In the genomic region with DNA sequence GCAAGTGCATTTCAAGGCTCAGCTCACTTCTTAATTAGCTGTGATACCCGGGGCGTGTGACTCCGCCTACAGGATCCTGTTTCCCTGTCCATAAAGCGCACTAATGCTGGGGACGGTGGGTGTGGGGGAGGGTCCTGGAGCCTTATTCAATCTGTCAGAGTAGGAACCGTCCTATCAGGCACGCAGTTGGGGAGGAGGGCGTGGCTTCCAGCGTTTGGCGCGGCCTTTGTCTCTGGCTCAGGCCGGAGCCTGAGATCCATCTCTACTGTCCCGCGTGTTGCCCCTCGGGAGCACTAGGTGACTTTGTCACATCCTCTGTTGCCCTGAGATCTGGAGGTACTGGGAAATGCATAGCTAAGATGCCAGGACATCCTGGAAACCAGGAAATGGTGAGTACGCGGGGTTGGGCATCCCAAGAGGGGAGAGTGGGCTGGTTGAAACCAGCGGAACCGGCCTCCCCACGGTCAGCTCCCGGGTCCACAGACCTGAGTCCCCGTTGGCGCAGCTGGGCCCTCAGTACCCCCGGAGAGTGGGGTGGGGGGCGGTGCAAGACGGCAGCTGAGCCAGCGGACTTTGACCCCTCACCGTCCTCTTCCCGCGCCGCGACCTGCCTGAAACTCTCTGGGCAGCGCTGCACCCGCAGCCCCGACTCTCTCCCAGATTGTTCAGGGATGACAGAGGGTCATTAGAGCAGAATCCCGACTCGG, we compare ENCODE assay signal across 1 cellular context.
TF ChIP-seq lines count a peak whose summit lies in the region.

No MANE protein-coding gene starts in this region.

TF ChIP-seq in GM12878, 131 proteins besides CTCF, POLR2A, EP300 and RAD21 (continued from another document and continues in another):
- TF ChIP-seq, protein P1, sequence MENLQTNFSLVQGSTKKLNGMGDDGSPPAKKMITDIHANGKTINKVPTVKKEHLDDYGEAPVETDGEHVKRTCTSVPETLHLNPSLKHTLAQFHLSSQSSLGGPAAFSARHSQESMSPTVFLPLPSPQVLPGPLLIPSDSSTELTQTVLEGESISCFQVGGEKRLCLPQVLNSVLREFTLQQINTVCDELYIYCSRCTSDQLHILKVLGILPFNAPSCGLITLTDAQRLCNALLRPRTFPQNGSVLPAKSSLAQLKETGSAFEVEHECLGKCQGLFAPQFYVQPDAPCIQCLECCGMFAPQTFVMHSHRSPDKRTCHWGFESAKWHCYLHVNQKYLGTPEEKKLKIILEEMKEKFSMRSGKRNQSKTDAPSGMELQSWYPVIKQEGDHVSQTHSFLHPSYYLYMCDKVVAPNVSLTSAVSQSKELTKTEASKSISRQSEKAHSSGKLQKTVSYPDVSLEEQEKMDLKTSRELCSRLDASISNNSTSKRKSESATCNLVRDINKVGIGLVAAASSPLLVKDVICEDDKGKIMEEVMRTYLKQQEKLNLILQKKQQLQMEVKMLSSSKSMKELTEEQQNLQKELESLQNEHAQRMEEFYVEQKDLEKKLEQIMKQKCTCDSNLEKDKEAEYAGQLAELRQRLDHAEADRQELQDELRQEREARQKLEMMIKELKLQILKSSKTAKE (IDR thresholded peaks at IDR 0.05; ENCODE audit: low read depth, poor library complexity, severe bottlenecking): no peak
- TF ChIP-seq, protein P2, sequence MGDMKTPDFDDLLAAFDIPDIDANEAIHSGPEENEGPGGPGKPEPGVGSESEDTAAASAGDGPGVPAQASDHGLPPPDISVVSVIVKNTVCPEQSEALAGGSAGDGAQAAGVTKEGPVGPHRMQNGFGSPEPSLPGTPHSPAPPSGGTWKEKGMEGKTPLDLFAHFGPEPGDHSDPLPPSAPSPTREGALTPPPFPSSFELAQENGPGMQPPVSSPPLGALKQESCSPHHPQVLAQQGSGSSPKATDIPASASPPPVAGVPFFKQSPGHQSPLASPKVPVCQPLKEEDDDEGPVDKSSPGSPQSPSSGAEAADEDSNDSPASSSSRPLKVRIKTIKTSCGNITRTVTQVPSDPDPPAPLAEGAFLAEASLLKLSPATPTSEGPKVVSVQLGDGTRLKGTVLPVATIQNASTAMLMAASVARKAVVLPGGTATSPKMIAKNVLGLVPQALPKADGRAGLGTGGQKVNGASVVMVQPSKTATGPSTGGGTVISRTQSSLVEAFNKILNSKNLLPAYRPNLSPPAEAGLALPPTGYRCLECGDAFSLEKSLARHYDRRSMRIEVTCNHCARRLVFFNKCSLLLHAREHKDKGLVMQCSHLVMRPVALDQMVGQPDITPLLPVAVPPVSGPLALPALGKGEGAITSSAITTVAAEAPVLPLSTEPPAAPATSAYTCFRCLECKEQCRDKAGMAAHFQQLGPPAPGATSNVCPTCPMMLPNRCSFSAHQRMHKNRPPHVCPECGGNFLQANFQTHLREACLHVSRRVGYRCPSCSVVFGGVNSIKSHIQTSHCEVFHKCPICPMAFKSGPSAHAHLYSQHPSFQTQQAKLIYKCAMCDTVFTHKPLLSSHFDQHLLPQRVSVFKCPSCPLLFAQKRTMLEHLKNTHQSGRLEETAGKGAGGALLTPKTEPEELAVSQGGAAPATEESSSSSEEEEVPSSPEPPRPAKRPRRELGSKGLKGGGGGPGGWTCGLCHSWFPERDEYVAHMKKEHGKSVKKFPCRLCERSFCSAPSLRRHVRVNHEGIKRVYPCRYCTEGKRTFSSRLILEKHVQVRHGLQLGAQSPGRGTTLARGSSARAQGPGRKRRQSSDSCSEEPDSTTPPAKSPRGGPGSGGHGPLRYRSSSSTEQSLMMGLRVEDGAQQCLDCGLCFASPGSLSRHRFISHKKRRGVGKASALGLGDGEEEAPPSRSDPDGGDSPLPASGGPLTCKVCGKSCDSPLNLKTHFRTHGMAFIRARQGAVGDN (IDR thresholded peaks at IDR 0.05): no peak
- TF ChIP-seq, protein P3, sequence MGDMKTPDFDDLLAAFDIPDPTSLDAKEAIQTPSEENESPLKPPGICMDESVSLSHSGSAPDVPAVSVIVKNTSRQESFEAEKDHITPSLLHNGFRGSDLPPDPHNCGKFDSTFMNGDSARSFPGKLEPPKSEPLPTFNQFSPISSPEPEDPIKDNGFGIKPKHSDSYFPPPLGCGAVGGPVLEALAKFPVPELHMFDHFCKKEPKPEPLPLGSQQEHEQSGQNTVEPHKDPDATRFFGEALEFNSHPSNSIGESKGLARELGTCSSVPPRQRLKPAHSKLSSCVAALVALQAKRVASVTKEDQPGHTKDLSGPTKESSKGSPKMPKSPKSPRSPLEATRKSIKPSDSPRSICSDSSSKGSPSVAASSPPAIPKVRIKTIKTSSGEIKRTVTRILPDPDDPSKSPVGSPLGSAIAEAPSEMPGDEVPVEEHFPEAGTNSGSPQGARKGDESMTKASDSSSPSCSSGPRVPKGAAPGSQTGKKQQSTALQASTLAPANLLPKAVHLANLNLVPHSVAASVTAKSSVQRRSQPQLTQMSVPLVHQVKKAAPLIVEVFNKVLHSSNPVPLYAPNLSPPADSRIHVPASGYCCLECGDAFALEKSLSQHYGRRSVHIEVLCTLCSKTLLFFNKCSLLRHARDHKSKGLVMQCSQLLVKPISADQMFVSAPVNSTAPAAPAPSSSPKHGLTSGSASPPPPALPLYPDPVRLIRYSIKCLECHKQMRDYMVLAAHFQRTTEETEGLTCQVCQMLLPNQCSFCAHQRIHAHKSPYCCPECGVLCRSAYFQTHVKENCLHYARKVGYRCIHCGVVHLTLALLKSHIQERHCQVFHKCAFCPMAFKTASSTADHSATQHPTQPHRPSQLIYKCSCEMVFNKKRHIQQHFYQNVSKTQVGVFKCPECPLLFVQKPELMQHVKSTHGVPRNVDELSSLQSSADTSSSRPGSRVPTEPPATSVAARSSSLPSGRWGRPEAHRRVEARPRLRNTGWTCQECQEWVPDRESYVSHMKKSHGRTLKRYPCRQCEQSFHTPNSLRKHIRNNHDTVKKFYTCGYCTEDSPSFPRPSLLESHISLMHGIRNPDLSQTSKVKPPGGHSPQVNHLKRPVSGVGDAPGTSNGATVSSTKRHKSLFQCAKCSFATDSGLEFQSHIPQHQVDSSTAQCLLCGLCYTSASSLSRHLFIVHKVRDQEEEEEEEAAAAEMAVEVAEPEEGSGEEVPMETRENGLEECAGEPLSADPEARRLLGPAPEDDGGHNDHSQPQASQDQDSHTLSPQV (IDR thresholded peaks at IDR 0.05): no peak
- TF ChIP-seq ZNF274 (IDR thresholded peaks at IDR 0.05; ENCODE audit: insufficient read depth, insufficient read length): no peak
- TF ChIP-seq, protein P4, sequence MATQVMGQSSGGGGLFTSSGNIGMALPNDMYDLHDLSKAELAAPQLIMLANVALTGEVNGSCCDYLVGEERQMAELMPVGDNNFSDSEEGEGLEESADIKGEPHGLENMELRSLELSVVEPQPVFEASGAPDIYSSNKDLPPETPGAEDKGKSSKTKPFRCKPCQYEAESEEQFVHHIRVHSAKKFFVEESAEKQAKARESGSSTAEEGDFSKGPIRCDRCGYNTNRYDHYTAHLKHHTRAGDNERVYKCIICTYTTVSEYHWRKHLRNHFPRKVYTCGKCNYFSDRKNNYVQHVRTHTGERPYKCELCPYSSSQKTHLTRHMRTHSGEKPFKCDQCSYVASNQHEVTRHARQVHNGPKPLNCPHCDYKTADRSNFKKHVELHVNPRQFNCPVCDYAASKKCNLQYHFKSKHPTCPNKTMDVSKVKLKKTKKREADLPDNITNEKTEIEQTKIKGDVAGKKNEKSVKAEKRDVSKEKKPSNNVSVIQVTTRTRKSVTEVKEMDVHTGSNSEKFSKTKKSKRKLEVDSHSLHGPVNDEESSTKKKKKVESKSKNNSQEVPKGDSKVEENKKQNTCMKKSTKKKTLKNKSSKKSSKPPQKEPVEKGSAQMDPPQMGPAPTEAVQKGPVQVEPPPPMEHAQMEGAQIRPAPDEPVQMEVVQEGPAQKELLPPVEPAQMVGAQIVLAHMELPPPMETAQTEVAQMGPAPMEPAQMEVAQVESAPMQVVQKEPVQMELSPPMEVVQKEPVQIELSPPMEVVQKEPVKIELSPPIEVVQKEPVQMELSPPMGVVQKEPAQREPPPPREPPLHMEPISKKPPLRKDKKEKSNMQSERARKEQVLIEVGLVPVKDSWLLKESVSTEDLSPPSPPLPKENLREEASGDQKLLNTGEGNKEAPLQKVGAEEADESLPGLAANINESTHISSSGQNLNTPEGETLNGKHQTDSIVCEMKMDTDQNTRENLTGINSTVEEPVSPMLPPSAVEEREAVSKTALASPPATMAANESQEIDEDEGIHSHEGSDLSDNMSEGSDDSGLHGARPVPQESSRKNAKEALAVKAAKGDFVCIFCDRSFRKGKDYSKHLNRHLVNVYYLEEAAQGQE (IDR thresholded peaks at IDR 0.05; ENCODE audit: low read depth, low read length): no peak
- TF ChIP-seq SREBF2 (IDR thresholded peaks at IDR 0.05; ENCODE audit: low read length): no peak
- no peak for TF ChIP-seq TCF12 (IDR thresholded peaks at IDR 0.05; ENCODE audit: low read depth, low read length)
- 0 out of 2 replicates have a peak, but pooled peaks have one; percentile 35 for TF ChIP-seq RB1 (IDR thresholded peaks at IDR 0.05; ENCODE audit: borderline replicate concordance)
- TF ChIP-seq, protein P5, sequence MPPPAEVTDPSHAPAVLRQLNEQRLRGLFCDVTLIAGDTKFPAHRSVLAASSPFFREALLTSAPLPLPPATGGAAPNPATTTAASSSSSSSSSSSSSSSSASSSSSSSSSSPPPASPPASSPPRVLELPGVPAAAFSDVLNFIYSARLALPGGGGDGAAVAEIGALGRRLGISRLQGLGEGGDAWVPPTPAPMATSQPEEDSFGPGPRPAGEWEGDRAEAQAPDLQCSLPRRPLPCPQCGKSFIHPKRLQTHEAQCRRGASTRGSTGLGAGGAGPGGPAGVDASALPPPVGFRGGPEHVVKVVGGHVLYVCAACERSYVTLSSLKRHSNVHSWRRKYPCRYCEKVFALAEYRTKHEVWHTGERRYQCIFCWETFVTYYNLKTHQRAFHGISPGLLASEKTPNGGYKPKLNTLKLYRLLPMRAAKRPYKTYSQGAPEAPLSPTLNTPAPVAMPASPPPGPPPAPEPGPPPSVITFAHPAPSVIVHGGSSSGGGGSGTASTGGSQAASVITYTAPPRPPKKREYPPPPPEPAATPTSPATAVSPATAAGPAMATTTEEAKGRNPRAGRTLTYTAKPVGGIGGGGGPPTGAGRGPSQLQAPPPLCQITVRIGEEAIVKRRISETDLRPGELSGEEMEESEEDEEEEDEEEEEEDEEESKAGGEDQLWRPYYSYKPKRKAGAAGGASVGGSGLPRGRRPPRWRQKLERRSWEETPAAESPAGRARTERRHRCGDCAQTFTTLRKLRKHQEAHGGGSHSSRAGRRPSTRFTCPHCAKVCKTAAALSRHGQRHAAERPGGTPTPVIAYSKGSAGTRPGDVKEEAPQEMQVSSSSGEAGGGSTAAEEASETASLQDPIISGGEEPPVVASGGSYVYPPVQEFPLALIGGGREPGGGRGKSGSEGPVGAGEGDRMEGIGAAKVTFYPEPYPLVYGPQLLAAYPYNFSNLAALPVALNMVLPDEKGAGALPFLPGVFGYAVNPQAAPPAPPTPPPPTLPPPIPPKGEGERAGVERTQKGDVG (CRISPR knock-in tag; IDR thresholded peaks at IDR 0.05): no peak
- TF ChIP-seq TBL1XR1 (IDR thresholded peaks at IDR 0.05; ENCODE audit: low read depth, low read length): no peak
- TF ChIP-seq WRNIP1 (IDR thresholded peaks at IDR 0.05; ENCODE audit: borderline replicate concordance, low read depth, low read length): no peak
- no peak for TF ChIP-seq MTA2 (IDR thresholded peaks at IDR 0.05; ENCODE audit: low read depth)
- no peak for TF ChIP-seq HCFC1 (IDR thresholded peaks at IDR 0.05; ENCODE audit: low read length)
- no peak for TF ChIP-seq NR2C2 (IDR thresholded peaks at IDR 0.05; ENCODE audit: borderline replicate concordance, control insufficient read depth, insufficient read length, low read depth)
- TF ChIP-seq SUPT20H (IDR thresholded peaks at IDR 0.05; ENCODE audit: borderline replicate concordance, control insufficient read depth, low read depth, low read length): no peak
- peak; percentile 57; the same call in 1 of the 2 replicates for TF ChIP-seq IKZF1 (conservative IDR thresholded peaks at IDR 0.05)
- no peak for TF ChIP-seq CHD1 (IDR thresholded peaks at IDR 0.05; ENCODE audit: low read depth, low read length)
- TF ChIP-seq CHD4 (IDR thresholded peaks at IDR 0.05): no peak
- TF ChIP-seq, protein P6, sequence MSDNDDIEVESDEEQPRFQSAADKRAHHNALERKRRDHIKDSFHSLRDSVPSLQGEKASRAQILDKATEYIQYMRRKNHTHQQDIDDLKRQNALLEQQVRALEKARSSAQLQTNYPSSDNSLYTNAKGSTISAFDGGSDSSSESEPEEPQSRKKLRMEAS (IDR thresholded peaks at IDR 0.05; ENCODE audit: low read depth, low read length): peak; percentile 38; the same call in 1 of the 2 replicates
- no peak for TF ChIP-seq LARP7 (IDR thresholded peaks at IDR 0.05)
- TF ChIP-seq, protein P7, sequence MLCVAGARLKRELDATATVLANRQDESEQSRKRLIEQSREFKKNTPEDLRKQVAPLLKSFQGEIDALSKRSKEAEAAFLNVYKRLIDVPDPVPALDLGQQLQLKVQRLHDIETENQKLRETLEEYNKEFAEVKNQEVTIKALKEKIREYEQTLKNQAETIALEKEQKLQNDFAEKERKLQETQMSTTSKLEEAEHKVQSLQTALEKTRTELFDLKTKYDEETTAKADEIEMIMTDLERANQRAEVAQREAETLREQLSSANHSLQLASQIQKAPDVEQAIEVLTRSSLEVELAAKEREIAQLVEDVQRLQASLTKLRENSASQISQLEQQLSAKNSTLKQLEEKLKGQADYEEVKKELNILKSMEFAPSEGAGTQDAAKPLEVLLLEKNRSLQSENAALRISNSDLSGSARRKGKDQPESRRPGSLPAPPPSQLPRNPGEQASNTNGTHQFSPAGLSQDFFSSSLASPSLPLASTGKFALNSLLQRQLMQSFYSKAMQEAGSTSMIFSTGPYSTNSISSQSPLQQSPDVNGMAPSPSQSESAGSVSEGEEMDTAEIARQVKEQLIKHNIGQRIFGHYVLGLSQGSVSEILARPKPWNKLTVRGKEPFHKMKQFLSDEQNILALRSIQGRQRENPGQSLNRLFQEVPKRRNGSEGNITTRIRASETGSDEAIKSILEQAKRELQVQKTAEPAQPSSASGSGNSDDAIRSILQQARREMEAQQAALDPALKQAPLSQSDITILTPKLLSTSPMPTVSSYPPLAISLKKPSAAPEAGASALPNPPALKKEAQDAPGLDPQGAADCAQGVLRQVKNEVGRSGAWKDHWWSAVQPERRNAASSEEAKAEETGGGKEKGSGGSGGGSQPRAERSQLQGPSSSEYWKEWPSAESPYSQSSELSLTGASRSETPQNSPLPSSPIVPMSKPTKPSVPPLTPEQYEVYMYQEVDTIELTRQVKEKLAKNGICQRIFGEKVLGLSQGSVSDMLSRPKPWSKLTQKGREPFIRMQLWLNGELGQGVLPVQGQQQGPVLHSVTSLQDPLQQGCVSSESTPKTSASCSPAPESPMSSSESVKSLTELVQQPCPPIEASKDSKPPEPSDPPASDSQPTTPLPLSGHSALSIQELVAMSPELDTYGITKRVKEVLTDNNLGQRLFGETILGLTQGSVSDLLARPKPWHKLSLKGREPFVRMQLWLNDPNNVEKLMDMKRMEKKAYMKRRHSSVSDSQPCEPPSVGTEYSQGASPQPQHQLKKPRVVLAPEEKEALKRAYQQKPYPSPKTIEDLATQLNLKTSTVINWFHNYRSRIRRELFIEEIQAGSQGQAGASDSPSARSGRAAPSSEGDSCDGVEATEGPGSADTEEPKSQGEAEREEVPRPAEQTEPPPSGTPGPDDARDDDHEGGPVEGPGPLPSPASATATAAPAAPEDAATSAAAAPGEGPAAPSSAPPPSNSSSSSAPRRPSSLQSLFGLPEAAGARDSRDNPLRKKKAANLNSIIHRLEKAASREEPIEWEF (IDR thresholded peaks at IDR 0.05; ENCODE audit: insufficient replicate concordance, low read depth, low read length): no peak
- peak; percentile 90; the same call in 1 of the 2 replicates for TF ChIP-seq MXI1 (IDR thresholded peaks at IDR 0.05; ENCODE audit: low read depth, low read length)
- no peak for TF ChIP-seq SIX5 (IDR thresholded peaks at IDR 0.05; ENCODE audit: low read depth, low read length, severe bottlenecking)
- peak; percentile 57; the same call in 1 of the 2 replicates for TF ChIP-seq DPF2 (IDR thresholded peaks at IDR 0.05)
- no peak for TF ChIP-seq BRCA1 (IDR thresholded peaks at IDR 0.05; ENCODE audit: low read depth, low read length)
- TF ChIP-seq ZNF24 (IDR thresholded peaks at IDR 0.05): no peak
- TF ChIP-seq YY1 (IDR thresholded peaks at IDR 0.05; ENCODE audit: low read depth, low read length): no peak
- no peak for TF ChIP-seq ZNF207 (IDR thresholded peaks at IDR 0.05; ENCODE audit: borderline replicate concordance)
